In genomic region chr6:40714576-40715500, GRCh38 we compare ENCODE assay signal across 15 cellular contexts.
A peak's percentile ranks its signal among the peaks of the same experiment; 100 is the strongest.
DNase-seq lines count a peak whose midpoint lies in the region; ATAC-seq and TF ChIP-seq lines count a peak whose summit lies in the region.
"Had no signal": no experiment of that assay in that cellular context is flagged by ENCODE, and none has a peak within 500 bp of the region (broad histone marks: within the 10 kb centered on the region; RNA-seq: fewer than 3 reads in every experiment).

No MANE protein-coding gene starts in this region.

- no peaks in the 10 kb centered on the region for H3K27me3 Mint-ChIP-seq in Caco-2 (ENCODE audit: insufficient read depth, unreplicated experiment)

- POLR2A ChIA-PET in Caco-2 (lab: Charles Lee), result interaction anchor here (0.6 kb wide), 1 partner anchor 350 kb away, joined by 6 read pairs; no protein-coding TSS in a partner anchor

- no peak overlapping the region for H3K27ac ChIP-seq in brain microvascular endothelial cell
- H3K27ac ChIP-seq: GM23248, upper lobe of right lung had no signal

- H3K36me3 ChIP-seq in Caco-2 (ENCODE audit: control insufficient read depth, insufficient read depth, low read length) (no peaks in the 10 kb centered on the region; the same call in 1 of the 2 replicates), mucosa of stomach (ENCODE audit: control insufficient read depth, insufficient read depth, low read length) (no peaks in the 10 kb centered on the region), brain microvascular endothelial cell (replicated peaks) (no peaks in the 10 kb centered on the region)
- H3K36me3 ChIP-seq: upper lobe of right lung had no signal

- peaks cover 22% of the 10 kb centered on the region for H3K4me1 ChIP-seq in Caco-2
- peaks cover 76% of the 10 kb centered on the region for H3K4me1 ChIP-seq in mucosa of stomach (ENCODE audit: control insufficient read depth, insufficient read depth, low read length)

- H3K27ac Mint-ChIP-seq in Caco-2 (ENCODE audit: unreplicated experiment), result peak overlapping the region; percentile 80
- H3K27ac Mint-ChIP-seq: activated CD4-positive, alpha-beta memory T cell treated with anti-CD3 and anti-CD28 coated beads, Interleukin-2, amount 10 ng/mL, durations not matched to agents 7 days and 5 days had no signal

- peak overlapping the region; percentile 37 for H3K9ac ChIP-seq in mucosa of stomach (ENCODE audit: low read length)
- H3K9ac ChIP-seq: GM23248 had no signal

- peaks cover 25% of the 10 kb centered on the region for H3K4me1 Mint-ChIP-seq in Caco-2 (ENCODE audit: low read depth, unreplicated experiment)

- DNase-seq in Caco-2, result peak; percentile 90 to 91
- peak; percentile 81 for DNase-seq in NCI-H2029 treated with DMSO at 0.1 percent for 48 hours (lab: John Stamatoyannopoulos, UW)
- peak; percentile 40 for DNase-seq in SK-N-DZ (ENCODE audit: low spot score)
- no peak for DNase-seq in brain microvascular endothelial cell
- DNase-seq: activated CD4-positive, alpha-beta memory T cell treated with anti-CD3 and anti-CD28 coated beads, Interleukin-2, amount 10 ng/mL, durations not matched to agents 7 days and 5 days; AML-193; GM23248; posterior cingulate gyrus; stimulated activated CD4-positive, alpha-beta T cell treated with anti-CD3 and anti-CD28 coated beads, Interleukin-15, amount 100 ng/mL, for 24 hours; T1000; upper lobe of right lung had no signal

- intact Hi-C loops in Caco-2 (cut with micrococcal nuclease; ENCODE audit: unreplicated experiment), result loop anchor here (1.0 to 10.0 kb wide), 5 partner anchors 7 to 350 kb away; no protein-coding TSS in a partner anchor

- CTCF ChIA-PET in Caco-2 (lab: Charles Lee), result interaction anchor here (0.6 to 1.3 kb wide), 6 partner anchors 9 to 780 kb away, joined by 3 to 5 read pairs (median 3); partner anchors contain the start of gene MOCS1

- H3K9me3 Mint-ChIP-seq in Caco-2 (ENCODE audit: unreplicated experiment), result no peaks in the 10 kb centered on the region
- H3K9me3 Mint-ChIP-seq: activated CD4-positive, alpha-beta memory T cell treated with anti-CD3 and anti-CD28 coated beads, Interleukin-2, amount 10 ng/mL, durations not matched to agents 7 days and 5 days had no signal

- H3K9me3 ChIP-seq in Caco-2 (no peaks in the 10 kb centered on the region), mucosa of stomach (ENCODE audit: control insufficient read depth, low read length) (no peaks in the 10 kb centered on the region)
- H3K9me3 ChIP-seq: upper lobe of right lung had no signal

- BruUV-seq in Caco-2 (replicated peaks; lab: Mats Ljungman, UMichigan), result no TSS peak

- no peak for ATAC-seq in GM18868 (IDR thresholded peaks at IDR 0.05; ENCODE audit: unreplicated experiment)
- no peak for ATAC-seq in HG02798 (IDR thresholded peaks at IDR 0.05; ENCODE audit: poor library complexity, unreplicated experiment)
- ATAC-seq in HG03565 (IDR thresholded peaks at IDR 0.05; ENCODE audit: unreplicated experiment), result no peak
- ATAC-seq: upper lobe of right lung had no signal

- H3K4me3 Mint-ChIP-seq in Caco-2 (ENCODE audit: unreplicated experiment), result peak overlapping the region; percentile 49
- H3K4me3 Mint-ChIP-seq: activated CD4-positive, alpha-beta memory T cell treated with anti-CD3 and anti-CD28 coated beads, Interleukin-2, amount 10 ng/mL, durations not matched to agents 7 days and 5 days had no signal

- H3K4me3 ChIP-seq in Caco-2 (ENCODE audit: low read depth, low read length) (no peak overlapping the region), mucosa of stomach (ENCODE audit: low read length) (peak overlapping the region; percentile 0), brain microvascular endothelial cell (ENCODE audit: low read depth, low read length) (no peak overlapping the region)
- H3K4me3 ChIP-seq: GM23248, upper lobe of right lung had no signal

- H3K27me3 ChIP-seq in Caco-2 (replicated peaks; ENCODE audit: control insufficient read depth, insufficient read depth, low read length) (no peaks in the 10 kb centered on the region), mucosa of stomach (ENCODE audit: control insufficient read depth, insufficient read depth, low read length) (no peaks in the 10 kb centered on the region), brain microvascular endothelial cell (replicated peaks) (peaks cover 2% of the 10 kb centered on the region)
- H3K27me3 ChIP-seq: upper lobe of right lung had no signal

- H3K36me3 Mint-ChIP-seq in Caco-2 (ENCODE audit: insufficient read depth, unreplicated experiment), result peaks cover 7% of the 10 kb centered on the region

- TF ChIP-seq CTCF in Caco-2 (IDR thresholded peaks at IDR 0.05; ENCODE audit: insufficient read depth in 1 of 2, low read depth in 1 of 2, low read length in 1 of 2, severe bottlenecking in 1 of 2, unreplicated experiment in 1 of 2), result no peak
- no peak for TF ChIP-seq CTCF in brain microvascular endothelial cell (IDR thresholded peaks at IDR 0.05; ENCODE audit: low read depth, low read length, missing control alignments)

- in situ Hi-C loops in brain microvascular endothelial cell (cut with HindIII; ENCODE audit: low pct_ligation_motif_present, low sequenced_read_pairs), result no loop called here
